ENCODE assay signal across 8 cellular contexts in the genomic region with DNA sequence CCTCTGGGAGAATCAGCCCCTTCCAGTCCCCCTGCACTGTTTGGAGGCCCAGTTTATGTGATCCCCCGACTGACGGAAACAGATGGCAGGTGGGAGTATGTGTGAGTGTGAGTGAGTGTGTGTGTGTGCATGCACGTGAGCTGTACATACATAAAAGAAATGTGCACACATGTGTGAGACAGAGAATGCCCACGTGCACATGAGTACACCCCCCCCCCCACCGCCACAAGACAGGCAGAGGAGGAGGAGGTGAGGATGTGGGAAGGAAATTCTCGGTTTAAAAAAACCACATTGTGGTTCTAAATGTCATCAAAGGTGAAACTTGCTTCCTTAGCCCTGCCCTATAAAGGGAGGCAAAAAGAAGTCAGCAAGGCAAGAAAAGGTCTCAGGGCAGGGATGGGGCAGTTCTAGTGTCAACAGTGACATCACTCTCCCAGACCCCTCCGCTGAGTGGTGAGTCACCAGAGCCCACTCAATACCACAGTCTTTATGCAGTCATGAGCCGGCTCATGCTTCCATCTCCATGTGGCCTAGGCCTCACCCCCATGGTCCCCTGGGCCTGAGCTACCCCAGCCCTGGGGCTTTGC.
DNase-seq lines count a peak whose midpoint lies in the region; ATAC-seq lines count a peak whose summit lies in the region.

No MANE protein-coding gene starts in this region.

- peak; percentile 59 for ATAC-seq in GM19467 (IDR thresholded peaks at IDR 0.05; ENCODE audit: unreplicated experiment)

- in situ Hi-C loops in KBM-7 (cut with MboI; ENCODE audit: low pct_unique_long_range_greater_than_20kb, low sequenced_read_pairs), result no loop called here

- DNase-seq in A172 (ENCODE audit: low spot score), result peak; percentile 92
- peak; percentile 94 for DNase-seq in KBM-7
- DNase-seq in activated CD8-positive, alpha-beta memory T cell treated with anti-CD3 and anti-CD28 coated beads for 48 hours (ENCODE audit: low read depth in 2 of 3, low spot score in 2 of 3), result peak; percentile 24 to 59 (median 51)
- peak; percentile 41 for DNase-seq in hepatic stellate cell (ENCODE audit: low spot score)
- peak; percentile 47 for DNase-seq in stimulated activated CD8-positive, alpha-beta memory T cell treated with anti-CD3 and anti-CD28 coated beads, Interleukin-7, amount 100 ng/mL, for 24 hours (ENCODE audit: low read depth)
- DNase-seq in NCI-H69 (lab: John Stamatoyannopoulos, UW), result no peak
- no peak for DNase-seq in NCI-H1417 (lab: John Stamatoyannopoulos, UW)

Comparison
In these comparisons a context has a peak if more than half of its experiments do, and no peak if none do; other contexts are left out.
1. DNase-seq: peak in A172 (single experiment), KBM-7 (single experiment), activated CD8-positive, alpha-beta memory T cell treated with anti-CD3 and anti-CD28 coated beads for 48 hours (3 of 3), hepatic stellate cell (single experiment) and stimulated activated CD8-positive, alpha-beta memory T cell treated with anti-CD3 and anti-CD28 coated beads, Interleukin-7, amount 100 ng/mL, for 24 hours (single experiment); none in NCI-H69 (single experiment) and NCI-H1417 (0 of 3).